ENCODE assay signal across 8 cellular contexts in the genomic region with DNA sequence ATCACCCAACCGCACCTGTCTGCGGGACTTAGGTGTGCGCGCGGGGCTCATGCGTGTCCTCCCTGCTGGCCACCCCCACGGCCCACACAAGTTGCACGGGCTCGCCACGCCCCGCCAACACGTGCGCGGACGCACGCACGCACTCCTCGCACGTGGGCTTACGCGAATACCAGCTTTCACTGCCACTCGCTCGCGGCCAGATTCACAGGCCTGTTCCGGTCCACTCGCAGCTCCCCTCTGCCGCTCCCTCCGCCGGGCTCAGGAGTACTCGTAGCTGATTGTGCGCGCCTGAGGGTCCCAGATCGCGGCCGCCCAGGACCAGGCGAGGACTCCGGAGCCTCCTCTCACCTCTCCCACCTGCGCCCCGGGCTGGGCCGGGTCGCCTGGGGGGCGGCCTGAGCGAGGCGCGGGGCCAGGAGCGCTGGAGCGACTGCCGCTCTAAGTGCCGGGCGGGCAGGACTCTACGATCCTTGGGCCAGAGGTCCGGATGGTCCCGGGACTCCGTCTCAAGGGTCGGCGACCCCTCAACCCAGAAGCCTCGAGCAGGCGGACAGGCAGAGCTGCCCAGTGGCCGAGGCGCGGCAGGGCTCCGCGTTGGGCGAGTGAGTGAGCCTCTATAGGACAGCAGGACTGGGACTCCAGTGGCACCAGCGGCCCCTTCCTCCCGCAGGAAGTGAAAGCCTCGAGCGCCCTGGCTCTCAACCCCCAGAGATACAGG. TPM values are rescaled to one million over a fixed set of nuclear protein-coding genes. Genes with fewer than 3 reads are reported as not detected.
DNase-seq lines count a peak whose midpoint lies in the region; ATAC-seq and TF ChIP-seq lines count a peak whose summit lies in the region.

No MANE protein-coding gene starts in this region.

- H3K36me3 ChIP-seq in H7 (replicated peaks; ENCODE audit: control insufficient read depth, insufficient read depth, low read length) (no peaks in the 10 kb centered on the region), colonic mucosa (no peaks in the 10 kb centered on the region)
- no peaks in the 10 kb centered on the region for H3K36me3 ChIP-seq in naive thymus-derived CD4-positive, alpha-beta T cell (ENCODE audit: control insufficient read depth in 2 of 3, insufficient read depth in 3 of 3, low read length in 3 of 3)

- no peak overlapping the region for H3K27ac ChIP-seq in naive thymus-derived CD4-positive, alpha-beta T cell (ENCODE audit: low read depth, low read length)
- no peak overlapping the region for H3K27ac ChIP-seq in colonic mucosa

- peaks cover 80% of the 10 kb centered on the region for H3K27me3 Mint-ChIP-seq in activated T-cell treated with anti-CD3 and anti-CD28 coated beads, Interleukin-2, amount 50 U/mL, for 72 hours (ENCODE audit: low read depth)
- peaks cover 59 to 87% (median 63%) of the 10 kb centered on the region in 5 donors for H3K27me3 Mint-ChIP-seq in naive thymus-derived CD4-positive, alpha-beta T cell

- H3K36me3 Mint-ChIP-seq in activated T-cell treated with anti-CD3 and anti-CD28 coated beads, Interleukin-2, amount 50 U/mL, for 72 hours (ENCODE audit: insufficient read depth in 2 of 2) = peaks cover 0 to 3% of the 10 kb centered on the region in 2 donors
- peaks cover 0 to 10% (median 4%) of the 10 kb centered on the region in 5 donors for H3K36me3 Mint-ChIP-seq in naive thymus-derived CD4-positive, alpha-beta T cell

- no peaks in the 10 kb centered on the region for H3K4me1 ChIP-seq in naive thymus-derived CD4-positive, alpha-beta T cell (ENCODE audit: control insufficient read depth in 2 of 2, insufficient read depth in 2 of 2, low read length in 2 of 2)
- no peaks in the 10 kb centered on the region for H3K4me1 ChIP-seq in colonic mucosa

- no peak overlapping the region for H3K9ac ChIP-seq in colonic mucosa (ENCODE audit: low read depth in 2 of 2, low read length in 2 of 2)

- POLR2A ChIA-PET in naive thymus-derived CD4-positive, alpha-beta T cell (lab: Charles Lee) = no interaction called here

- H3K27me3 ChIP-seq in H7 (ENCODE audit: control insufficient read depth, insufficient read depth, low read length) (peaks cover 41% of the 10 kb centered on the region; the same call in 1 of the 2 replicates), colonic mucosa (peaks cover 11% of the 10 kb centered on the region)
- peaks cover 0 to 3% of the 10 kb centered on the region in 2 donors for H3K27me3 ChIP-seq in naive thymus-derived CD4-positive, alpha-beta T cell (ENCODE audit: control insufficient read depth in 2 of 2, insufficient read depth in 2 of 2, low read length in 2 of 2)

- H3K4me3 ChIP-seq in GM12865 (ENCODE audit: low read depth, low read length) (peak overlapping the region; percentile 65), H7 (ENCODE audit: insufficient read depth, low read depth, low read length) (peak overlapping the region; percentile 33; the same call in 1 of the 2 replicates), colonic mucosa (no peak overlapping the region)
- peak overlapping the region; percentile 20 for H3K4me3 ChIP-seq in naive thymus-derived CD4-positive, alpha-beta T cell (ENCODE audit: low read length)

- TF ChIP-seq CTCF in GM12865 (IDR thresholded peaks at IDR 0.05; ENCODE audit: insufficient read depth, low read depth, low read length, missing control alignments) (no peak), colonic mucosa (IDR thresholded peaks at IDR 0.05) (no peak)

- CTCF ChIA-PET in naive thymus-derived CD4-positive, alpha-beta T cell (lab: Charles Lee) = interaction anchor here (0.5 kb wide), 1 partner anchor 26 kb away, joined by 3 read pairs; no protein-coding TSS in a partner anchor

- peak overlapping the region; percentile 68 to 74 for H3K4me3 Mint-ChIP-seq in activated T-cell treated with anti-CD3 and anti-CD28 coated beads, Interleukin-2, amount 50 U/mL, for 72 hours
- peak overlapping the region; percentile 29 to 81 (median 76) for H3K4me3 Mint-ChIP-seq in naive thymus-derived CD4-positive, alpha-beta T cell

- H3K9me3 ChIP-seq in naive thymus-derived CD4-positive, alpha-beta T cell (ENCODE audit: control insufficient read depth in 2 of 3, low read length in 3 of 3) = no peaks in the 10 kb centered on the region
- no peaks in the 10 kb centered on the region for H3K9me3 ChIP-seq in colonic mucosa

- H3K4me1 Mint-ChIP-seq in activated T-cell treated with anti-CD3 and anti-CD28 coated beads, Interleukin-2, amount 50 U/mL, for 72 hours (ENCODE audit: low read depth) = peaks cover 14% of the 10 kb centered on the region
- H3K4me1 Mint-ChIP-seq in naive thymus-derived CD4-positive, alpha-beta T cell = peaks cover 1 to 24% (median 11%) of the 10 kb centered on the region in 7 donors

- H3K9me3 Mint-ChIP-seq in activated T-cell treated with anti-CD3 and anti-CD28 coated beads, Interleukin-2, amount 50 U/mL, for 72 hours = no peaks in the 10 kb centered on the region
- peaks cover 0 to 5% (median 0%) of the 10 kb centered on the region in 11 donors for H3K9me3 Mint-ChIP-seq in naive thymus-derived CD4-positive, alpha-beta T cell

- H3K27ac Mint-ChIP-seq in activated T-cell treated with anti-CD3 and anti-CD28 coated beads, Interleukin-2, amount 50 U/mL, for 72 hours = no peak overlapping the region
- H3K27ac Mint-ChIP-seq in naive thymus-derived CD4-positive, alpha-beta T cell = peak overlapping the region in 3 of 9 donors; percentile 16 to 66 (median 41)

- DNase-seq in GM12865 (ENCODE audit: low read depth) = peak; percentile 74
- DNase-seq in H7 = peak; percentile 82
- peak; percentile 14 to 18 for DNase-seq in activated T-cell treated with anti-CD3 and anti-CD28 coated beads, Interleukin-2, amount 50 U/mL, for 72 hours
- no peak for DNase-seq in naive thymus-derived CD4-positive, alpha-beta T cell
- no peak for DNase-seq in KG1 (lab: John Stamatoyannopoulos, UW)
- DNase-seq in HCEC 1CT = no peak
- DNase-seq in NCI-H82 treated with DMSO at 0.1 percent for 48 hours (lab: John Stamatoyannopoulos, UW; ENCODE audit: unreplicated experiment) = no peak
- no peak for DNase-seq in colonic mucosa

- ATAC-seq in activated T-cell treated with anti-CD3 and anti-CD28 coated beads, Interleukin-2, amount 50 U/mL, for 72 hours (replicated peaks in 1 of 2) = peak; percentile 49 to 51
- peak; percentile 55 for ATAC-seq in naive thymus-derived CD4-positive, alpha-beta T cell

- intact Hi-C loops in naive thymus-derived CD4-positive, alpha-beta T cell (cut with micrococcal nuclease) = no loop called here
- intact Hi-C loops in colonic mucosa (cut with DNase I) = no loop called here

RNA-seq across cellular contexts. Expression of a gene that starts 3.4 kb away (rescaled TPM):
- 0.44 and 1.8 TPM in 2 replicates for total RNA-seq in H7 (2014; rRNA removed; shearing (Covaris generic))
- not detected for total RNA-seq in activated T-cell treated with anti-CD3 and anti-CD28 coated beads, Interleukin-2, amount 50 U/mL, for 72 hours
- total RNA-seq in naive thymus-derived CD4-positive, alpha-beta T cell = under 1 TPM in 1 of 5 experiments, not detected in 4; 0.13 TPM
- not detected for polyA plus RNA-seq in naive thymus-derived CD4-positive, alpha-beta T cell
- total RNA-seq in colonic mucosa = under 1 TPM; 0.32 to 0.64 TPM

RNA-seq across cellular contexts. Expression of a gene that starts 7.5 kb away (rescaled TPM):
- 9.9 and 12.5 TPM in 2 replicates for total RNA-seq in H7 (2014; rRNA removed; shearing (Covaris generic))
- not detected for total RNA-seq in activated T-cell treated with anti-CD3 and anti-CD28 coated beads, Interleukin-2, amount 50 U/mL, for 72 hours
- total RNA-seq in naive thymus-derived CD4-positive, alpha-beta T cell = under 1 TPM in 1 of 5 experiments, not detected in 4; 0.22 TPM
- not detected for polyA plus RNA-seq in naive thymus-derived CD4-positive, alpha-beta T cell
- total RNA-seq in colonic mucosa = under 1 TPM; 0.35 to 0.64 TPM

RNA-seq across cellular contexts. Expression of a gene that starts 16.6 kb away (rescaled TPM):
- 27.4 and 31.7 TPM in 2 replicates for total RNA-seq in H7 (2014; rRNA removed; shearing (Covaris generic))
- total RNA-seq in activated T-cell treated with anti-CD3 and anti-CD28 coated beads, Interleukin-2, amount 50 U/mL, for 72 hours = not detected
- under 1 TPM; 0.15 to 0.76 (median 0.16) TPM for total RNA-seq in naive thymus-derived CD4-positive, alpha-beta T cell
- under 1 TPM in 1 of 2 donors, not detected in 1; 0.14 TPM for polyA plus RNA-seq in naive thymus-derived CD4-positive, alpha-beta T cell
- 10 to 100 TPM; 13.1 to 22.2 TPM for total RNA-seq in colonic mucosa

Comparison
In these comparisons a context has a peak if more than half of its experiments do, and no peak if none do; other contexts are left out.
1. DNase-seq: peak in GM12865 (single experiment), H7 (single experiment) and activated T-cell treated with anti-CD3 and anti-CD28 coated beads, Interleukin-2, amount 50 U/mL, for 72 hours (2 of 2); none in naive thymus-derived CD4-positive, alpha-beta T cell (0 of 9), KG1 (single experiment), HCEC 1CT (single experiment), NCI-H82 treated with DMSO at 0.1 percent for 48 hours (single experiment) and colonic mucosa (single experiment).
2. RNA of a gene that starts 16.6 kb away (total RNA-seq): 27.4 to 31.7 TPM in H7 and 13.1 to 22.2 TPM in colonic mucosa; 0.15 to 0.76 TPM in naive thymus-derived CD4-positive, alpha-beta T cell and not detected in activated T-cell treated with anti-CD3 and anti-CD28 coated beads, Interleukin-2, amount 50 U/mL, for 72 hours; every median in the first group is over 4 times any median in the second.